Comparison of ENCODE assay signal across 10 cellular contexts in genomic region chr3:48427630-48427962, GRCh38. TPM values are rescaled to one million over a fixed set of nuclear protein-coding genes. Genes with fewer than 3 reads are reported as not detected.
DNase-seq lines count a peak whose midpoint lies in the region; ATAC-seq, FAIRE-seq and TF ChIP-seq lines count a peak whose summit lies in the region.
"Had no signal": no experiment of that assay in that cellular context is flagged by ENCODE, and none has a peak within 500 bp of the region (broad histone marks: within the 10 kb centered on the region; RNA-seq: fewer than 3 reads in every experiment).

No MANE protein-coding gene starts in this region.

- H3K27ac ChIP-seq in HUES64 (ENCODE audit: low read depth, low read length) (no peak overlapping the region), GM12878 (ENCODE audit: control insufficient read depth, insufficient read depth) (no peak overlapping the region), small intestine (ENCODE audit: low read depth in 1 of 2, low read length in 1 of 2) (peak overlapping the region in 1 of 2 donors; percentile 46)

- 83% methylated on average over 9 of the region's 9 CpGs for WGBS in HUES64
- 93% methylated on average over 9 of the region's 9 CpGs for WGBS in GM12878 (ENCODE audit: insufficient coverage, insufficient replicate concordance, low lambda C conversion rate, missing lambda C conversion rate)
- 30 to 67% (median 36%) methylated on average over 9 of the region's 9 CpGs for WGBS in small intestine, 3 donors

- peak overlapping the region; percentile 85 for H3K4me3 ChIP-seq in HUES64 (ENCODE audit: low read length)
- no peak overlapping the region for H3K4me3 ChIP-seq in GM12878
- peak overlapping the region in 1 of 2 donors; percentile 76 for H3K4me3 ChIP-seq in small intestine (ENCODE audit: low read depth in 1 of 2, low read length in 2 of 2)

- H3K9me3 ChIP-seq in HUES64 (ENCODE audit: insufficient read depth, low read depth, low read length) (no peaks in the 10 kb centered on the region), GM12878 (replicated peaks; ENCODE audit: control insufficient read depth, insufficient read depth, low read length) (no peaks in the 10 kb centered on the region), small intestine (ENCODE audit: control insufficient read depth, low read depth) (no peaks in the 10 kb centered on the region)

- CTCF ChIA-PET in GM12878 (lab: Yijun Ruan, JAX) = interaction anchor here (0.6 to 2.9 kb wide), 3 partner anchors 9 to 293 kb away, joined by 3 to 25 read pairs (median 7); no protein-coding TSS in a partner anchor

- TF ChIP-seq RAD21 in GM12878 (IDR thresholded peaks at IDR 0.05; ENCODE audit: insufficient read depth, low read depth, low read length) = no peak

- TF ChIP-seq EP300 in GM12878 (IDR thresholded peaks at IDR 0.05; ENCODE audit: borderline replicate concordance in 1 of 2, control insufficient read depth in 1 of 2, low read depth in 2 of 2, low read length in 2 of 2) = no peak

- intact Hi-C loops in GM12878 (cut with micrococcal nuclease; ENCODE audit: unreplicated experiment) = no loop called here
- intact Hi-C loops in left colon (cut with DNase I, micrococcal nuclease) = no loop called here

- RAD21 ChIA-PET in GM12878 (lab: Charles Lee; ENCODE audit: unreplicated experiment) = interaction anchor here (1.4 to 3.9 kb wide), 2 partner anchors 8 to 191 kb away, joined by 4 to 16 read pairs; no protein-coding TSS in a partner anchor

- FAIRE-seq in GM12878 (lab: Jason Lieb, UNC) = no peak
- no peak for FAIRE-seq in small intestine (lab: Jason Lieb, UNC)
- FAIRE-seq: islet of Langerhans had no signal

- BruUV-seq in GM12878 (replicated peaks; lab: Mats Ljungman, UMichigan) = no TSS peak

- in situ Hi-C loops in GM12878 (cut with MboI) = no loop called here

- no peak overlapping the region for H2AFZ ChIP-seq in GM12878 (ENCODE audit: control insufficient read depth, low read depth, low read length)

- TF ChIP-seq CTCF in GM12878 (IDR thresholded peaks at IDR 0.05 in 2 of 3, conservative IDR thresholded peaks at IDR 0.05 in 1 of 3; ENCODE audit: control insufficient read depth in 2 of 3, extremely low read depth in 1 of 3, insufficient read depth in 1 of 3, low read depth in 3 of 3, low read length in 3 of 3) = no peak

- no peaks in the 10 kb centered on the region for H3K79me2 ChIP-seq in GM12878 (ENCODE audit: control insufficient read depth, insufficient read depth, low read length)

- no peak for TF ChIP-seq POLR2A in GM12878 (IDR thresholded peaks at IDR 0.05; ENCODE audit: low read depth, low read length)

- H4K20me1 ChIP-seq in GM12878 (ENCODE audit: control insufficient read depth, insufficient read depth) = no peaks in the 10 kb centered on the region

- H3K4me2 ChIP-seq in GM12878 (ENCODE audit: control insufficient read depth, insufficient read depth) = 0 out of 2 replicates have a peak overlapping the region, but pooled peaks have one; percentile 44

- H3K27me3 ChIP-seq in HUES64 (ENCODE audit: insufficient read depth, low read length) (no peaks in the 10 kb centered on the region), GM12878 (replicated peaks in 1 of 2; ENCODE audit: control insufficient read depth in 2 of 2, insufficient read depth in 2 of 2, low read length in 1 of 2) (no peaks in the 10 kb centered on the region), small intestine (ENCODE audit: control insufficient read depth in 2 of 2, insufficient read depth in 2 of 2, low read length in 2 of 2) (no peaks in the 10 kb centered on the region)

- DNase-seq in GM12878 (ENCODE audit: low read depth, low spot score) = no peak
- peak in 1 of 2 donors; percentile 48 for DNase-seq in left colon
- peak; percentile 21 for DNase-seq in small intestine
- DNase-seq in dedifferentiated amniotic fluid mesenchymal stem cell (ENCODE audit: extremely low spot score) = no peak
- no peak for DNase-seq in stimulated activated CD4-positive, alpha-beta T cell treated with anti-CD3 and anti-CD28 coated beads, Interleukin-1b, Interleukin-23, amount 100 ng/mL, for 48 hours
- DNase-seq: NCI-H2227 treated with DMSO at 0.1 percent for 48 hours had no signal

- ATAC-seq in GM12878 (no peak), left colon (peak; percentile 31), HG03520 (IDR thresholded peaks at IDR 0.05; ENCODE audit: unreplicated experiment) (no peak)

- H3K36me3 ChIP-seq in HUES64 (ENCODE audit: insufficient read depth, low read length) = peaks cover 29% of the 10 kb centered on the region
- peaks cover 0 to 9% of the 10 kb centered on the region in 2 experiments; a peak in 1 of 4 replicates for H3K36me3 ChIP-seq in GM12878 (ENCODE audit: control insufficient read depth in 2 of 2, insufficient read depth in 2 of 2, low read length in 1 of 2)
- H3K36me3 ChIP-seq in small intestine (ENCODE audit: control insufficient read depth in 2 of 2, insufficient read depth in 2 of 2, low read length in 2 of 2) = no peaks in the 10 kb centered on the region

- SMC1A ChIA-PET in GM12878 (lab: Charles Lee; ENCODE audit: uncharacterized antibody, unreplicated experiment) = interaction anchor here (1.1 to 1.2 kb wide), 2 partner anchors 9 to 26 kb away, joined by 3 to 7 read pairs; no protein-coding TSS in a partner anchor

- H3K4me1 ChIP-seq in HUES64 (ENCODE audit: insufficient read depth, low read length) = peaks cover 23% of the 10 kb centered on the region
- H3K4me1 ChIP-seq in GM12878 (ENCODE audit: control insufficient read depth, insufficient read depth, low read length) = peaks cover 21% of the 10 kb centered on the region
- H3K4me1 ChIP-seq in small intestine (ENCODE audit: control insufficient read depth in 2 of 2, insufficient read depth in 1 of 2, low read depth in 1 of 2, low read length in 1 of 2) = peaks cover 0 to 7% of the 10 kb centered on the region in 2 donors

- peak overlapping the region; percentile 96 for H3K9ac ChIP-seq in HUES64 (ENCODE audit: low read depth, low read length)
- H3K9ac ChIP-seq in GM12878 (ENCODE audit: control insufficient read depth, insufficient read depth, low read length) = no peak overlapping the region

- POLR2A ChIA-PET in GM12878 (lab: Charles Lee) = interaction anchor here (0.6 to 2.2 kb wide), 2 partner anchors 12 to 114 kb away, joined by 3 to 7 read pairs; partner anchors contain the start of genes CCDC51 and TMA7

RNA-seq across cellular contexts. Expression of gene PLXNB1, which starts 2.3 kb away (rescaled TPM):
- polyA plus RNA-seq in HUES64 (2013, experiment 1 of 2) = 81.0 TPM
- 87.6 TPM for polyA plus RNA-seq in HUES64 (2013, experiment 2 of 2)
- total RNA-seq in GM12878 (2013; cell fraction: nucleolus; rRNA removed) = 58.5 and 61.2 TPM in 2 replicates
- 4.8 and 8.0 TPM in 2 replicates for total RNA-seq in GM12878 (2014; rRNA removed)
- 4.9 and 6.0 TPM in 2 replicates for total RNA-seq in GM12878 (2014; rRNA removed; fragmentation: Illumina TruSeq; extraction: Trizol)
- 14.7 and 15.1 TPM in 2 replicates for total RNA-seq in GM12878 (2021)
- 8.9 TPM for polyA plus RNA-seq in GM12878 (2011; ENCODE audit: low read depth)
- polyA plus RNA-seq in GM12878 (2011; rRNA removed) = 8.6 and 14.3 TPM in 2 replicates
- 15.3 and 20.0 TPM in 2 replicates for polyA plus RNA-seq in GM12878 (2011; cell fraction: cytosol; rRNA removed)
- polyA plus RNA-seq in GM12878 (2011; cell fraction: nucleus; rRNA removed) = 233 and 263 TPM in 2 replicates
- 5.4 and 8.2 TPM in 2 replicates for polyA plus RNA-seq in GM12878 (2012)
- 3.2 and 5.7 TPM in 2 replicates for polyA plus RNA-seq in GM12878 (2014; fragmentation: Illumina TruSeq; extraction: Trizol)
- under 1 TPM; 0.18 to 0.47 TPM for polyA plus RNA-seq in GM12878 (2014; fragmentation: Nextera tagmentation; extraction: Ambion mirVana)
- polyA plus RNA-seq in GM12878 (2014; rRNA removed) = 12.2 and 15.2 TPM in 2 replicates
- polyA plus RNA-seq in GM12878 (2016; fragmentation: Nextera tagmentation; extraction: Ambion mirVana) = 1 to 10 TPM; 3.3 to 3.9 TPM
- polyA minus RNA-seq in GM12878 (2011; rRNA and poly(A)+ RNA removed) = 10.8 and 27.2 TPM in 2 replicates
- polyA minus RNA-seq in GM12878 (2011; cell fraction: cytosol; rRNA and poly(A)+ RNA removed) = 9.7 and 14.7 TPM in 2 replicates
- polyA minus RNA-seq in GM12878 (2011; cell fraction: nucleus; rRNA and poly(A)+ RNA removed) = 49.9 and 68.0 TPM in 2 replicates
- total RNA-seq in left colon = 100 to 1,000 TPM in 1 of 2 donors, 10 to 100 TPM in 1; 91.1 to 114 TPM
- 10 to 100 TPM; 56.5 to 61.7 (median 59.1) TPM for polyA plus RNA-seq in small intestine

RNA-seq across cellular contexts. Expression of gene CCDC51, which starts 12.3 kb away (rescaled TPM):
- 19.0 TPM for polyA plus RNA-seq in HUES64 (2013, experiment 1 of 2)
- 17.8 TPM for polyA plus RNA-seq in HUES64 (2013, experiment 2 of 2)
- 3.7 and 4.3 TPM in 2 replicates for total RNA-seq in GM12878 (2013; cell fraction: nucleolus; rRNA removed)
- 30.0 and 31.0 TPM in 2 replicates for total RNA-seq in GM12878 (2014; rRNA removed)
- total RNA-seq in GM12878 (2014; rRNA removed; fragmentation: Illumina TruSeq; extraction: Trizol) = 28.7 and 29.4 TPM in 2 replicates
- total RNA-seq in GM12878 (2021) = 24.3 and 26.6 TPM in 2 replicates
- 8.2 TPM for polyA plus RNA-seq in GM12878 (2011; ENCODE audit: low read depth)
- 22.2 and 32.7 TPM in 2 replicates for polyA plus RNA-seq in GM12878 (2011; rRNA removed)
- polyA plus RNA-seq in GM12878 (2011; cell fraction: cytosol; rRNA removed) = 35.8 and 36.8 TPM in 2 replicates
- polyA plus RNA-seq in GM12878 (2011; cell fraction: nucleus; rRNA removed) = 14.4 and 15.8 TPM in 2 replicates
- polyA plus RNA-seq in GM12878 (2012) = 11.8 and 15.7 TPM in 2 replicates
- 14.5 and 28.2 TPM in 2 replicates for polyA plus RNA-seq in GM12878 (2014; fragmentation: Illumina TruSeq; extraction: Trizol)
- 10 to 100 TPM; 10.6 to 12.6 TPM for polyA plus RNA-seq in GM12878 (2014; fragmentation: Nextera tagmentation; extraction: Ambion mirVana)
- polyA plus RNA-seq in GM12878 (2014; rRNA removed) = 26.2 and 28.1 TPM in 2 replicates
- polyA plus RNA-seq in GM12878 (2016; fragmentation: Nextera tagmentation; extraction: Ambion mirVana) = 10 to 100 TPM; 45.4 to 54.9 TPM
- polyA minus RNA-seq in GM12878 (2011; rRNA and poly(A)+ RNA removed) = 16.5 and 19.2 TPM in 2 replicates
- 5.9 TPM in 2 replicates for polyA minus RNA-seq in GM12878 (2011; cell fraction: cytosol; rRNA and poly(A)+ RNA removed)
- 2.0 and 2.2 TPM in 2 replicates for polyA minus RNA-seq in GM12878 (2011; cell fraction: nucleus; rRNA and poly(A)+ RNA removed)
- total RNA-seq in left colon = 10 to 100 TPM; 13.3 to 21.2 TPM
- polyA plus RNA-seq in small intestine = 10 to 100 TPM; 11.1 to 22.6 (median 20.8) TPM

RNA-seq across cellular contexts. Expression of gene TMA7, which starts 12.5 kb away (rescaled TPM):
- 497 TPM for polyA plus RNA-seq in HUES64 (2013, experiment 1 of 2)
- polyA plus RNA-seq in HUES64 (2013, experiment 2 of 2) = 539 TPM
- 21.0 and 24.2 TPM in 2 replicates for total RNA-seq in GM12878 (2013; cell fraction: nucleolus; rRNA removed)
- total RNA-seq in GM12878 (2014; rRNA removed) (426 and 551 TPM in 2 replicates), GM12878 (2014; rRNA removed; fragmentation: Illumina TruSeq; extraction: Trizol) (703 and 728 TPM in 2 replicates), GM12878 (2021) (315 and 319 TPM in 2 replicates), left colon (100 to 1,000 TPM; 165 to 192 TPM)
- polyA plus RNA-seq in GM12878 (2011; ENCODE audit: low read depth) = 234 TPM
- polyA plus RNA-seq in GM12878 (2011; rRNA removed) (427 and 593 TPM in 2 replicates), GM12878 (2014; fragmentation: Illumina TruSeq; extraction: Trizol) (332 and 496 TPM in 2 replicates), GM12878 (2014; fragmentation: Nextera tagmentation; extraction: Ambion mirVana) (1,000 to 10,000 TPM; 1,729 to 1,760 TPM), GM12878 (2014; rRNA removed) (684 and 776 TPM in 2 replicates), GM12878 (2016; fragmentation: Nextera tagmentation; extraction: Ambion mirVana) (1,000 to 10,000 TPM; 1,330 to 1,388 TPM), small intestine (100 to 1,000 TPM; 431 to 744 (median 617) TPM)
- 148 and 171 TPM in 2 replicates for polyA plus RNA-seq in GM12878 (2011; cell fraction: cytosol; rRNA removed)
- polyA plus RNA-seq in GM12878 (2011; cell fraction: nucleus; rRNA removed) = 119 and 149 TPM in 2 replicates
- 449 and 603 TPM in 2 replicates for polyA plus RNA-seq in GM12878 (2012)
- polyA minus RNA-seq in GM12878 (2011; rRNA and poly(A)+ RNA removed) = 24.7 and 32.4 TPM in 2 replicates
- polyA minus RNA-seq in GM12878 (2011; cell fraction: cytosol; rRNA and poly(A)+ RNA removed) = 27.3 and 28.5 TPM in 2 replicates
- polyA minus RNA-seq in GM12878 (2011; cell fraction: nucleus; rRNA and poly(A)+ RNA removed) = 18.0 and 32.1 TPM in 2 replicates

RNA-seq across cellular contexts. Expression of gene ATRIP, which starts 18.9 kb away (rescaled TPM):
- polyA plus RNA-seq in HUES64 (2013, experiment 1 of 2) = 13.5 TPM
- 18.0 TPM for polyA plus RNA-seq in HUES64 (2013, experiment 2 of 2)
- total RNA-seq in GM12878 (2013; cell fraction: nucleolus; rRNA removed) = 19.6 and 19.8 TPM in 2 replicates
- total RNA-seq in GM12878 (2014; rRNA removed) (14.5 and 15.0 TPM in 2 replicates), GM12878 (2014; rRNA removed; fragmentation: Illumina TruSeq; extraction: Trizol) (11.5 and 13.4 TPM in 2 replicates), GM12878 (2021) (13.2 and 13.6 TPM in 2 replicates), left colon (1 to 10 TPM; 3.8 to 4.4 TPM)
- polyA plus RNA-seq in GM12878 (2011; ENCODE audit: low read depth) = 2.6 TPM
- polyA plus RNA-seq in GM12878 (2011; rRNA removed) (8.4 and 11.6 TPM in 2 replicates), GM12878 (2014; fragmentation: Illumina TruSeq; extraction: Trizol) (16.0 and 18.9 TPM in 2 replicates), GM12878 (2014; fragmentation: Nextera tagmentation; extraction: Ambion mirVana) (1 to 10 TPM; 1.4 to 2.4 TPM), GM12878 (2014; rRNA removed) (9.7 and 10.3 TPM in 2 replicates), GM12878 (2016; fragmentation: Nextera tagmentation; extraction: Ambion mirVana) (10 to 100 TPM in 1 of 2 experiments, 1 to 10 TPM in 1; 9.5 to 10.5 TPM), small intestine (1 to 10 TPM; 1.1 to 4.8 (median 1.6) TPM)
- 10.6 and 12.7 TPM in 2 replicates for polyA plus RNA-seq in GM12878 (2011; cell fraction: cytosol; rRNA removed)
- polyA plus RNA-seq in GM12878 (2011; cell fraction: nucleus; rRNA removed) = 26.2 and 28.8 TPM in 2 replicates
- polyA plus RNA-seq in GM12878 (2012) = 4.4 and 6.3 TPM in 2 replicates
- 14.6 and 17.2 TPM in 2 replicates for polyA minus RNA-seq in GM12878 (2011; rRNA and poly(A)+ RNA removed)
- 4.8 and 6.0 TPM in 2 replicates for polyA minus RNA-seq in GM12878 (2011; cell fraction: cytosol; rRNA and poly(A)+ RNA removed)
- polyA minus RNA-seq in GM12878 (2011; cell fraction: nucleus; rRNA and poly(A)+ RNA removed) = 11.2 and 18.7 TPM in 2 replicates

RNA-seq across cellular contexts. Expression of gene FBXW12, which starts 55.6 kb away (rescaled TPM):
- 0.25 TPM for polyA plus RNA-seq in HUES64 (2013, experiment 1 of 2)
- polyA plus RNA-seq in HUES64 (2013, experiment 2 of 2) = 0.63 TPM
- 0.51 and 1.5 TPM in 2 replicates for total RNA-seq in GM12878 (2013; cell fraction: nucleolus; rRNA removed)
- total RNA-seq in GM12878 (2014; rRNA removed) (0.17 TPM in 1 of 2 replicates, not detected in the other), GM12878 (2014; rRNA removed; fragmentation: Illumina TruSeq; extraction: Trizol) (not detected in 2 replicates), GM12878 (2021) (0.15 TPM in 1 of 2 replicates, not detected in the other), left colon (not detected)
- not detected for polyA plus RNA-seq in GM12878 (2011; ENCODE audit: low read depth)
- polyA plus RNA-seq in GM12878 (2011; rRNA removed) (0.04 and 0.07 TPM in 2 replicates), GM12878 (2014; fragmentation: Illumina TruSeq; extraction: Trizol) (0.09 and 0.29 TPM in 2 replicates), GM12878 (2014; fragmentation: Nextera tagmentation; extraction: Ambion mirVana) (under 1 TPM in 1 of 2 experiments, not detected in 1; 0.07 TPM), GM12878 (2014; rRNA removed) (0.16 TPM in 1 of 2 replicates, not detected in the other), GM12878 (2016; fragmentation: Nextera tagmentation; extraction: Ambion mirVana) (under 1 TPM in 1 of 2 experiments, not detected in 1; 0.18 TPM), small intestine (not detected)
- 0.10 TPM in 1 of 2 replicates, not detected in the other for polyA plus RNA-seq in GM12878 (2011; cell fraction: cytosol; rRNA removed)
- polyA plus RNA-seq in GM12878 (2011; cell fraction: nucleus; rRNA removed) = 0.12 and 0.21 TPM in 2 replicates
- 0.10 TPM in 1 of 2 replicates, not detected in the other for polyA plus RNA-seq in GM12878 (2012)
- polyA minus RNA-seq in GM12878 (2011; rRNA and poly(A)+ RNA removed) = not detected in 2 replicates
- not detected in 2 replicates for polyA minus RNA-seq in GM12878 (2011; cell fraction: cytosol; rRNA and poly(A)+ RNA removed)
- 0.24 TPM in 1 of 2 replicates, not detected in the other for polyA minus RNA-seq in GM12878 (2011; cell fraction: nucleus; rRNA and poly(A)+ RNA removed)
- polyA plus RNA-seq: urinary bladder had no signal
